2 cellular contexts compared by ENCODE assay signal in the genomic region with DNA sequence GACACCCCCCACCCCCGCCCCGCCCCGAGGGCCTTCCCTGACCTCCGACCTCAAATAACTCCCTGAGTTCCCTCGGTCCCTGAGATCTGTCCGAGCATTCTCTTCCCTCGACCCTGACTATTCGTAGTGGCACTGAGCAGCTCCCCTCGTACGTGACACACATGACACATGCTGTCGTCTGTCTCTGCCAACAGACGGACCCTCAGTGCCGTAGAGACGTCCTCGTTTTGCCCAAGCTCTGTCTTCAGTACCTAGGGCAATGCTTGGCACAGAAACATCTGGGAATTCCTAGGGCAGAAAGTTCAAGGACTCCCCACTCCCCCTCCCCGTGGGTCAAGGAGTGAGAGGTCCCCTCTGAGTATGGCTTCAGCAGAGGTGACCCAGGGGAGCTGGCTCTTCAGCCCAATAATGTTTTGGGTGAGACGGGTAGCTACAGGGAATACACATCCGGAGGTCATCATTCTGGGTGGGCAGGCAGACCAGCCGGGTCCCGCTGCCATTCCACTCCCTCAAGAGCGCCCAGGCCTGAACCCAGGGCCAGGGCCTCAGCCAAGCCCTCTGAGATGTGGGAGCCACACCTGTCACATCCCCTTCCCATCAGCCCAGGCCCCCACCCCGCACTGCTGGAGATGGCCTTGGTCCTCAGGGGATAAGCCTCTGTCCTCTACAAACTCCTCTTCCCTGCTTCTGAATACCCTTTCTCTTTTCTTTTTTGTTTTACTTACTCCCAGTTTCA.
TF ChIP-seq lines count a peak whose summit lies in the region.

No MANE protein-coding gene starts in this region.

TF ChIP-seq in WTC11, 78 proteins besides CTCF, POLR2A, EP300 and RAD21:
- TF ChIP-seq NFE2L1 (CRISPR knock-in tag; IDR thresholded peaks at IDR 0.05): no peak
- no peak for TF ChIP-seq TEAD4 (CRISPR knock-in tag; IDR thresholded peaks at IDR 0.05)
- TF ChIP-seq, protein P1, sequence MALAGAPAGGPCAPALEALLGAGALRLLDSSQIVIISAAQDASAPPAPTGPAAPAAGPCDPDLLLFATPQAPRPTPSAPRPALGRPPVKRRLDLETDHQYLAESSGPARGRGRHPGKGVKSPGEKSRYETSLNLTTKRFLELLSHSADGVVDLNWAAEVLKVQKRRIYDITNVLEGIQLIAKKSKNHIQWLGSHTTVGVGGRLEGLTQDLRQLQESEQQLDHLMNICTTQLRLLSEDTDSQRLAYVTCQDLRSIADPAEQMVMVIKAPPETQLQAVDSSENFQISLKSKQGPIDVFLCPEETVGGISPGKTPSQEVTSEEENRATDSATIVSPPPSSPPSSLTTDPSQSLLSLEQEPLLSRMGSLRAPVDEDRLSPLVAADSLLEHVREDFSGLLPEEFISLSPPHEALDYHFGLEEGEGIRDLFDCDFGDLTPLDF (CRISPR knock-in tag; IDR thresholded peaks at IDR 0.05): no peak

TF ChIP-seq in HepG2, 621 proteins besides CTCF, POLR2A, EP300 and RAD21:
- peak; percentile 4; the same call in 1 of the 2 replicates for TF ChIP-seq SPEN (CRISPR knock-in tag; IDR thresholded peaks at IDR 0.05; ENCODE audit: low read depth)
- TF ChIP-seq, protein P2, sequence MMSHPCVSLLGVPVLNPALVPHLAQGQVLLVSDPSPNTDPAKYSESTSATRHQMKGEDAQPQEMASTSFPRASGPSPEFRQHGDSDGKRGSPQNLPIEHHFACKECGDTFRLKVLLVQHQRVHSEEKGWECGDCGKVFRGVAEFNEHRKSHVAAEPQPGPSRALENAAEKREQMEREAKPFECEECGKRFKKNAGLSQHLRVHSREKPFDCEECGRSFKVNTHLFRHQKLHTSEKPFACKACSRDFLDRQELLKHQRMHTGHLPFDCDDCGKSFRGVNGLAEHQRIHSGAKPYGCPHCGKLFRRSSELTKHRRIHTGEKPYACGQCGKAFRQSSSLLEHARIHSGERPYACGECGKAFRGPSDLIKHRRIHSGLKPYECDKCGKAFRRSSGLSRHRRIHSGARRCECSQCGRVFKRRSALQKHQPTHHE (CRISPR knock-in tag; IDR thresholded peaks at IDR 0.05; ENCODE audit: borderline replicate concordance): no peak
- peak; percentile 6; the same call in 1 of the 2 replicates for TF ChIP-seq TBX2 (CRISPR knock-in tag; IDR thresholded peaks at IDR 0.05; ENCODE audit: borderline replicate concordance)
- peak; percentile 5; the same call in 1 of the 2 replicates for TF ChIP-seq NR2F6 (IDR thresholded peaks at IDR 0.05)
- no peak for TF ChIP-seq NR2F6 (CRISPR knock-in tag; IDR thresholded peaks at IDR 0.05)
- no peak for TF ChIP-seq BHLHE40 (IDR thresholded peaks at IDR 0.05; ENCODE audit: low read length)
- TF ChIP-seq EZH2 (conservative IDR thresholded peaks at IDR 0.05; ENCODE audit: low read depth, low read length): 0 out of 2 replicates have a peak, but pooled peaks have one; percentile 79
- TF ChIP-seq FOXC1 (CRISPR knock-in tag; IDR thresholded peaks at IDR 0.05; ENCODE audit: borderline replicate concordance): 0 out of 2 replicates have a peak, but pooled peaks have one; percentile 0
- TF ChIP-seq, protein P3, sequence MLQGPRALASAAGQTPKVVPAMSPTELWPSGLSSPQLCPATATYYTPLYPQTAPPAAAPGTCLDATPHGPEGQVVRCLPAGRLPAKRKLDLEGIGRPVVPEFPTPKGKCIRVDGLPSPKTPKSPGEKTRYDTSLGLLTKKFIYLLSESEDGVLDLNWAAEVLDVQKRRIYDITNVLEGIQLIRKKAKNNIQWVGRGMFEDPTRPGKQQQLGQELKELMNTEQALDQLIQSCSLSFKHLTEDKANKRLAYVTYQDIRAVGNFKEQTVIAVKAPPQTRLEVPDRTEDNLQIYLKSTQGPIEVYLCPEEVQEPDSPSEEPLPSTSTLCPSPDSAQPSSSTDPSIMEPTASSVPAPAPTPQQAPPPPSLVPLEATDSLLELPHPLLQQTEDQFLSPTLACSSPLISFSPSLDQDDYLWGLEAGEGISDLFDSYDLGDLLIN (CRISPR knock-in tag; IDR thresholded peaks at IDR 0.05; ENCODE audit: borderline replicate concordance): no peak
- no peak for TF ChIP-seq CHD4 (IDR thresholded peaks at IDR 0.05; ENCODE audit: borderline replicate concordance, low read length)
TF ChIP-seq in HepG2: peak in this region for 5.
